In the genomic region with DNA sequence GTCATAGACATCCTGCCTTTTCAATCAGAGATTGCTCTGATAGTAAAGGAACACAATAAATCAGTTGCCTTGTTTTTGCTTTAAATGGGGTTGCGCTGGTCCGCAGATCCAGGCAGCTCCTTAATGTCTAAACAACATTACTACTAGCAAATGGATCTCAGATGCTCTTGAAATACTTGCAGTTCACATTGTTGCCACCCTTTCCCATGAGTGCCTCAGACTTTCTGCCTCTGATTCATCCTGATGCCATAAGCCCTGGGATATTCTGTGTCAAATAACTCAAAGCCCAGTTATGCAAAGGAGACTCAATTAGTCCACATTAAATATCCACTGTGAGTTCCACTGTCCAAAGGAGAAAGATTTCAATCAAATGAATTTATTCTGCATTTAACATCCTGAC, we compare ENCODE assay signal across 20 cellular contexts.
DNase-seq lines count a peak whose midpoint lies in the region; ATAC-seq and TF ChIP-seq lines count a peak whose summit lies in the region.
"Had no signal": no experiment of that assay in that cellular context is flagged by ENCODE, and none has a peak within 500 bp of the region (broad histone marks: within the 10 kb centered on the region; RNA-seq: fewer than 3 reads in every experiment).

No MANE protein-coding gene starts in this region.

- H4K20me1 ChIP-seq in OCI-LY1 (ENCODE audit: insufficient read depth, low read length), result no peaks in the 10 kb centered on the region

- no peaks in the 10 kb centered on the region for H3K79me2 ChIP-seq in OCI-LY1 (ENCODE audit: insufficient read depth, low read length)

- H3F3A ChIP-seq in OCI-LY1 (ENCODE audit: insufficient read depth, low read length), result 0 out of 2 replicates have a peak, but pooled peaks cover 8% of the 10 kb centered on the region

- H3K4me1 Mint-ChIP-seq in endodermal cell, result peaks cover 2% of the 10 kb centered on the region
- peaks cover 11% of the 10 kb centered on the region for H3K4me1 Mint-ChIP-seq in nephron
- H3K4me1 Mint-ChIP-seq: H9 had no signal

- H3K9me3 ChIP-seq in OCI-LY1 (ENCODE audit: low read length), result no peaks in the 10 kb centered on the region
- H3K9me3 ChIP-seq in endodermal cell (ENCODE audit: control insufficient read depth, low read length), result no peaks in the 10 kb centered on the region
- H3K9me3 ChIP-seq: left ventricle myocardium inferior had no signal

- H3K27ac Mint-ChIP-seq in endodermal cell (no peak overlapping the region), nephron (peak overlapping the region; percentile 14 to 76 (median 66))
- H3K27ac Mint-ChIP-seq: activated naive CD4-positive, alpha-beta T cell treated with anti-CD3 and anti-CD28 coated beads, Interleukin-2, amount 10 ng/mL, durations not matched to agents 7 days and 5 days; CD8-positive, alpha-beta T cell; H9; natural killer cell had no signal

- 99 to 100% methylated on average over 1 to 2 of the region's 2 CpGs for WGBS in endodermal cell (ENCODE audit: insufficient coverage in 1 of 2, insufficient read length in 1 of 2), 2 experiments

- H3K27ac ChIP-seq in OCI-LY1 (ENCODE audit: low read depth, low read length, poor library complexity, severe bottlenecking) (peak overlapping the region; percentile 92), endodermal cell (ENCODE audit: low read depth, low read length) (no peak overlapping the region)
- H3K27ac ChIP-seq: epithelial cell of prostate, HL-60, left ventricle myocardium inferior had no signal

- TF ChIP-seq CTCF in OCI-LY1 (IDR thresholded peaks at IDR 0.05; ENCODE audit: low read length) (no peak), endodermal cell (conservative IDR thresholded peaks at IDR 0.05) (peak; percentile 35), nephron (IDR thresholded peaks at IDR 0.05; ENCODE audit: unreplicated experiment in 3 of 3) (no peak)

- no peak overlapping the region for H3K4me3 ChIP-seq in OCI-LY1 (ENCODE audit: low read depth, low read length, poor library complexity, severe bottlenecking)
- no peak overlapping the region for H3K4me3 ChIP-seq in endodermal cell (ENCODE audit: low read length)
- H3K4me3 ChIP-seq: left ventricle myocardium inferior had no signal

- peak overlapping the region; percentile 58; the same call in 1 of the 2 replicates for H3K4me2 ChIP-seq in OCI-LY1 (ENCODE audit: low read length)

- no peak overlapping the region for H2AFZ ChIP-seq in OCI-LY1 (ENCODE audit: low read length)

- H3K27me3 Mint-ChIP-seq in endodermal cell (ENCODE audit: insufficient read depth) (no peaks in the 10 kb centered on the region), nephron (ENCODE audit: low read depth) (no peaks in the 10 kb centered on the region)
- H3K27me3 Mint-ChIP-seq: activated naive CD4-positive, alpha-beta T cell treated with anti-CD3 and anti-CD28 coated beads, Interleukin-2, amount 10 ng/mL, durations not matched to agents 7 days and 5 days had no signal

- ATAC-seq in HG02884 (IDR thresholded peaks at IDR 0.05; ENCODE audit: unreplicated experiment), result no peak
- no peak for ATAC-seq in GM19463 (IDR thresholded peaks at IDR 0.05; ENCODE audit: unreplicated experiment)
- ATAC-seq in GM18505 (IDR thresholded peaks at IDR 0.05; ENCODE audit: unreplicated experiment), result no peak
- ATAC-seq: CD8-positive, alpha-beta T cell; natural killer cell had no signal

- H3K36me3 Mint-ChIP-seq in endodermal cell (ENCODE audit: low read depth) (peaks cover 7% of the 10 kb centered on the region), nephron (ENCODE audit: low read depth) (peaks cover 14% of the 10 kb centered on the region)
- H3K36me3 Mint-ChIP-seq: activated naive CD4-positive, alpha-beta T cell treated with anti-CD3 and anti-CD28 coated beads, Interleukin-2, amount 10 ng/mL, durations not matched to agents 7 days and 5 days; CD8-positive, alpha-beta T cell; natural killer cell had no signal

- H3K4me3 Mint-ChIP-seq in endodermal cell (no peak overlapping the region), nephron (no peak overlapping the region)
- H3K4me3 Mint-ChIP-seq: activated naive CD4-positive, alpha-beta T cell treated with anti-CD3 and anti-CD28 coated beads, Interleukin-2, amount 10 ng/mL, durations not matched to agents 7 days and 5 days; CD8-positive, alpha-beta T cell; H9; natural killer cell had no signal

- H3K9me2 ChIP-seq in OCI-LY1 (ENCODE audit: low read depth, low read length), result no peaks in the 10 kb centered on the region

- no peak overlapping the region; the same call in 1 of the 2 replicates for H3K9ac ChIP-seq in OCI-LY1 (ENCODE audit: low read length)
- H3K9ac ChIP-seq in endodermal cell (ENCODE audit: extremely low read depth, low read length, poor library complexity, severe bottlenecking), result no peak overlapping the region

- H3K4me1 ChIP-seq in OCI-LY1 (ENCODE audit: insufficient read depth, low read length, severe bottlenecking) (peaks cover 53% of the 10 kb centered on the region), endodermal cell (ENCODE audit: control insufficient read depth, insufficient read depth, low read length) (no peaks in the 10 kb centered on the region)
- H3K4me1 ChIP-seq: left ventricle myocardium inferior had no signal

- no peak for TF ChIP-seq POLR2A in GM18505 (IDR thresholded peaks at IDR 0.05; ENCODE audit: borderline replicate concordance, extremely low read depth, insufficient read depth, insufficient read length)

- H3K36me3 ChIP-seq in OCI-LY1 (ENCODE audit: insufficient read depth, low read length), result no peaks in the 10 kb centered on the region
- H3K36me3 ChIP-seq in endodermal cell (ENCODE audit: control insufficient read depth, insufficient read depth, low read length), result peaks cover 6% of the 10 kb centered on the region
- H3K36me3 ChIP-seq: left ventricle myocardium inferior had no signal

- DNase-seq in EH (ENCODE audit: low read depth) (peak; percentile 11), endodermal cell (no peak), Ammon's horn (ENCODE audit: low spot score) (no peak)
- DNase-seq: activated naive CD4-positive, alpha-beta T cell treated with anti-CD3 and anti-CD28 coated beads, Interleukin-2, amount 10 ng/mL, durations not matched to agents 7 days and 5 days; CD8-positive, alpha-beta T cell; central memory CD4-positive, alpha-beta T cell; H9; Karpas-422; left ventricle myocardium inferior; natural killer cell; NCI-H1436 treated with DMSO at 0.1 percent for 48 hours; retina; stimulated activated CD4-positive, alpha-beta T cell treated with anti-CD3 and anti-CD28 coated beads, Interleukin-1b, Interleukin-23, amount 100 ng/mL, for 48 hours had no signal

- H3K9me3 Mint-ChIP-seq in endodermal cell, result peaks cover 13% of the 10 kb centered on the region
- peaks cover 6% of the 10 kb centered on the region for H3K9me3 Mint-ChIP-seq in nephron
- H3K9me3 Mint-ChIP-seq: activated naive CD4-positive, alpha-beta T cell treated with anti-CD3 and anti-CD28 coated beads, Interleukin-2, amount 10 ng/mL, durations not matched to agents 7 days and 5 days; CD8-positive, alpha-beta T cell; natural killer cell had no signal

- H3K27me3 ChIP-seq in OCI-LY1 (ENCODE audit: insufficient read depth, low read length), result no peaks in the 10 kb centered on the region
- H3K27me3 ChIP-seq in endodermal cell (ENCODE audit: control insufficient read depth, insufficient read depth, low read length, poor library complexity, severe bottlenecking), result no peaks in the 10 kb centered on the region
